ENCODE assay signal across 13 cellular contexts in the genomic region with DNA sequence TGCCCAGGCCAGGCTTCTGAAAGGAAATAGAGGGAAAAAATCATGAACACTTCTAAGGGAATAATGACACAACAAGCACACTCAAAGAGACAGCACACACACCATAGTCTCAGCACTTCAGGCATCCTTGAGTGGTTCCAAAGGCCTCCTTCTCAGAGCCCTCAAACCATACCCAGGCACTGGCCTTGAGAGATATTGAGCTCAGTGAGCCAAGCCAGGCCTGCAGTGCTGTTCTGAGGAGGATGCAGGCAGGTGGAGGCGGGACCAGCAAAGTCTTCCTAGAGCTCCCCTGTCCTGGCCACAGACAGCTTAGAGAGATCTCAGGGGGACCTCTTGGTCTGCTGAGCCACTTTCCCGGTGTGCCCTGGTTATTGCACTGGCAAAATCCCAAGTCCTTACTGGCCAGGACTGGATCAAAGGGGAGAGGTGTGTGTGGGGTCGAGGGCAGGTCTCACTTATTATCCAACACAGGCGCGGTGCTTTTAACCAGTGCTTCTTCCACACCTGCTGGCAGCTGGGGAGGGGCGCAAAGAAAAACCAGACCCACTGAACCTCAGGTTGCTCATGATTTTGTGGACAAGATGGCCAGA.
DNase-seq lines count a peak whose midpoint lies in the region; ATAC-seq and TF ChIP-seq lines count a peak whose summit lies in the region.
"Had no signal": no experiment of that assay in that cellular context is flagged by ENCODE, and none has a peak within 500 bp of the region (broad histone marks: within the 10 kb centered on the region; RNA-seq: fewer than 3 reads in every experiment).

No MANE protein-coding gene starts in this region.

- H3F3A ChIP-seq in GM23248 (ENCODE audit: insufficient read depth), result peaks cover 15% of the 10 kb centered on the region

- peaks cover 32% of the 10 kb centered on the region for H3K4me1 Mint-ChIP-seq in endothelial cell (ENCODE audit: unreplicated experiment)

- H2BK120ac ChIP-seq in trophoblast cell (ENCODE audit: insufficient read depth, low read length, poor library complexity), result no peak overlapping the region

- H3K4ac ChIP-seq in trophoblast cell (ENCODE audit: low read depth, low read length), result no peak overlapping the region

- 83 to 95% methylated on average over 6 of the region's 6 CpGs for WGBS in GM23248 (ENCODE audit: low coverage in 1 of 2, low lambda C conversion rate in 2 of 2, missing lambda C conversion rate in 2 of 2), 2 experiments
- no CpG with 5 or more reads among the region's 6 CpGs for WGBS in trophoblast cell (ENCODE audit: extremely low coverage, insufficient coverage, insufficient read length)

- peaks cover 3% of the 10 kb centered on the region for H3K79me1 ChIP-seq in trophoblast cell (ENCODE audit: low read length)

- no peaks in the 10 kb centered on the region for H3K27me3 ChIP-seq in BLaER1 treated with 17β-estradiol and CSF1 and Interleukin-3, amounts not matched to agents 10 nM and 100 nM
- no peaks in the 10 kb centered on the region for H3K27me3 ChIP-seq in GM23248 (replicated peaks; ENCODE audit: insufficient read depth)
- H3K27me3 ChIP-seq in trophoblast cell (ENCODE audit: insufficient read depth, low read length), result no peaks in the 10 kb centered on the region
- H3K27me3 ChIP-seq: pancreas had no signal

- H3K36me3 Mint-ChIP-seq in endothelial cell (ENCODE audit: low read depth, unreplicated experiment), result no peaks in the 10 kb centered on the region

- no peaks in the 10 kb centered on the region for H3K79me2 ChIP-seq in GM23248 (ENCODE audit: insufficient read depth)
- no peaks in the 10 kb centered on the region for H3K79me2 ChIP-seq in trophoblast cell (ENCODE audit: control insufficient read depth, insufficient read depth, low read length, poor library complexity)

- no peak overlapping the region for H3K4me3 Mint-ChIP-seq in endothelial cell (ENCODE audit: unreplicated experiment)

- no peaks in the 10 kb centered on the region for H3K9me2 ChIP-seq in GM23248 (ENCODE audit: insufficient read depth)

- no peak overlapping the region for H2BK12ac ChIP-seq in trophoblast cell (ENCODE audit: low read length)

- H4K20me1 ChIP-seq in BLaER1 treated with 17β-estradiol and CSF1 and Interleukin-3, amounts not matched to agents 10 nM and 100 nM, result no peaks in the 10 kb centered on the region
- H4K20me1 ChIP-seq in GM23248 (ENCODE audit: insufficient read depth), result no peaks in the 10 kb centered on the region

- H3K9me3 ChIP-seq in BLaER1 treated with 17β-estradiol and CSF1 and Interleukin-3, amounts not matched to agents 10 nM and 100 nM (replicated peaks in 1 of 11), result no peaks in the 10 kb centered on the region
- H3K9me3 ChIP-seq in GM23248 (ENCODE audit: low read depth) (no peaks in the 10 kb centered on the region), trophoblast cell (ENCODE audit: insufficient read depth, low read depth, low read length) (no peaks in the 10 kb centered on the region)
- H3K9me3 ChIP-seq: pancreas had no signal

- no peaks in the 10 kb centered on the region for H3K36me3 ChIP-seq in BLaER1 treated with 17β-estradiol and CSF1 and Interleukin-3, amounts not matched to agents 10 nM and 100 nM
- H3K36me3 ChIP-seq in GM23248 (ENCODE audit: low read depth), result no peaks in the 10 kb centered on the region
- H3K36me3 ChIP-seq in trophoblast cell (ENCODE audit: control insufficient read depth in 1 of 2, insufficient read depth in 2 of 2, low read length in 2 of 2), result no peaks in the 10 kb centered on the region
- H3K36me3 ChIP-seq: pancreas had no signal

- H3K27ac Mint-ChIP-seq in endothelial cell (ENCODE audit: unreplicated experiment), result peak overlapping the region; percentile 68

- no peak overlapping the region for H3K4me3 ChIP-seq in BLaER1 treated with 17β-estradiol and CSF1 and Interleukin-3, amounts not matched to agents 10 nM and 100 nM
- H3K4me3 ChIP-seq in GM23248, result no peak overlapping the region
- no peak overlapping the region for H3K4me3 ChIP-seq in trophoblast cell (ENCODE audit: low read depth, low read length)
- H3K4me3 ChIP-seq: pancreas had no signal

- H2BK5ac ChIP-seq in trophoblast cell (ENCODE audit: low read depth, low read length, poor library complexity), result no peak overlapping the region

- peak overlapping the region; percentile 9 for H4K8ac ChIP-seq in trophoblast cell (ENCODE audit: low read depth, low read length)

- ATAC-seq in GM18867 (IDR thresholded peaks at IDR 0.05; ENCODE audit: unreplicated experiment), result no peak

- H3K23ac ChIP-seq in trophoblast cell (ENCODE audit: low read length), result no peak overlapping the region

- H3K4me2 ChIP-seq in BLaER1 treated with 17β-estradiol and CSF1 and Interleukin-3, amounts not matched to agents 10 nM and 100 nM, result peak overlapping the region in 10 of 11 experiments; percentile 2 to 72 (median 52); a peak in 14 of 22 replicates
- H3K4me2 ChIP-seq in GM23248 (ENCODE audit: unreplicated experiment), result no peak overlapping the region
- H3K4me2 ChIP-seq in trophoblast cell (ENCODE audit: low read length), result no peak overlapping the region

- no peak overlapping the region for H4K91ac ChIP-seq in trophoblast cell (ENCODE audit: low read depth, low read length)

- H2AFZ ChIP-seq in GM23248 (no peak overlapping the region), trophoblast cell (ENCODE audit: insufficient read depth, low read length, poor library complexity) (no peak overlapping the region)

- H3K18ac ChIP-seq in trophoblast cell (ENCODE audit: low read length), result no peak overlapping the region

- H3K9ac ChIP-seq in BLaER1 treated with 17β-estradiol and CSF1 and Interleukin-3, amounts not matched to agents 10 nM and 100 nM, result no peak overlapping the region
- H3K9ac ChIP-seq in GM23248 (no peak overlapping the region), trophoblast cell (ENCODE audit: low read length) (no peak overlapping the region)

- no peak for DNase-seq in GM23248
- no peak for DNase-seq in endothelial cell (ENCODE audit: low spot score)
- DNase-seq in trophoblast cell, result no peak
- DNase-seq in NCI-H1436 (lab: John Stamatoyannopoulos, UW), result no peak
- no peak for DNase-seq in UCSD-AML1 (lab: John Stamatoyannopoulos, UW; ENCODE audit: unreplicated experiment)
- DNase-seq in NCI-H2107 treated with DMSO at 0.1 percent for 48 hours (lab: John Stamatoyannopoulos, UW; ENCODE audit: unreplicated experiment), result no peak
- DNase-seq: activated naive CD4-positive, alpha-beta T cell treated with anti-CD3 and anti-CD28 coated beads, Interleukin-2, amount 50 U/mL, for 16 hours; midbrain; NCI-H1694 treated with DMSO at 0.1 percent for 48 hours; NCI-H774 had no signal

- no peak overlapping the region for H3K14ac ChIP-seq in trophoblast cell (ENCODE audit: low read length)

- no peaks in the 10 kb centered on the region for H3K9me3 Mint-ChIP-seq in endothelial cell (ENCODE audit: unreplicated experiment)

- peaks cover 5 to 50% (median 20%) of the 10 kb centered on the region in 10 experiments; a peak in 18 of 20 replicates for H3K4me1 ChIP-seq in BLaER1 treated with 17β-estradiol and CSF1 and Interleukin-3, amounts not matched to agents 10 nM and 100 nM
- H3K4me1 ChIP-seq in GM23248 (ENCODE audit: insufficient read depth) (peaks cover 19% of the 10 kb centered on the region), trophoblast cell (ENCODE audit: control insufficient read depth in 1 of 2, insufficient read depth in 2 of 2, low read length in 2 of 2) (peaks cover 17 to 21% of the 10 kb centered on the region in 2 experiments)

- H2AK5ac ChIP-seq in trophoblast cell (ENCODE audit: low read length), result no peak overlapping the region

- no peak overlapping the region for H3K27ac ChIP-seq in BLaER1 treated with 17β-estradiol and CSF1 and Interleukin-3, amounts not matched to agents 10 nM and 100 nM
- H3K27ac ChIP-seq in GM23248 (peak overlapping the region; percentile 16; the same call in 1 of the 2 replicates), trophoblast cell (ENCODE audit: low read depth, low read length) (peak overlapping the region; percentile 3)
- H3K27ac ChIP-seq: pancreas had no signal

- no peak overlapping the region for H4K12ac ChIP-seq in trophoblast cell (ENCODE audit: low read depth, low read length)

- peaks cover 6% of the 10 kb centered on the region for H3K27me3 Mint-ChIP-seq in endothelial cell (ENCODE audit: unreplicated experiment)

- TF ChIP-seq CTCF in endothelial cell (IDR thresholded peaks at IDR 0.05; ENCODE audit: unreplicated experiment), result no peak

- in situ Hi-C loops in GM23248 (cut with MboI), result no loop called here

Comparison
In these comparisons a context has a peak if more than half of its experiments do, and no peak if none do; other contexts are left out.
1. H3K27ac ChIP-seq: peak in GM23248 (single experiment) and trophoblast cell (single experiment); none in BLaER1 treated with 17β-estradiol and CSF1 and Interleukin-3, amounts not matched to agents 10 nM and 100 nM (0 of 11).
2. H3K4me2 ChIP-seq: peak in BLaER1 treated with 17β-estradiol and CSF1 and Interleukin-3, amounts not matched to agents 10 nM and 100 nM (10 of 11); none in GM23248 (single experiment) and trophoblast cell (single experiment).